ENCODE assay signal across 18 cellular contexts in the genomic region with DNA sequence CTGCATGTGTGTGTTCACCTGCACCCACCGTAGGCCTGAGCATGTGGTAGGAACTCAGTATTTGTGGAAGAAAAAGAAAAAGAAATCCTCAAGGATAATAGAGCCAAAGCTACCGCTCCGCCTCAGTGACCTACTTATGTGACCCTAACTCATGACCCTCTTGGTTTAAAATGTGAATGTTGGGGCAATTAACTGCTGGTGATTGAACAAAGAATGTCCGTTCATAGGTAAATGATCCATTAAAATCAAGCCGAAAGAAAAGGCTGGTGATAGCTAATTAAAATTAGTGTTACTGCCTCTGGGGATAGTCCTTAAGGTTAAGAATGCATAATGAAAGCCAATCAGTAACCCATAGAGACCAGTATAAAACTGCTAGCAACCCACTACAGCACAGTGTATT.
"Had no signal": no experiment of that assay in that cellular context is flagged by ENCODE, and none has a peak within 500 bp of the region (broad histone marks: within the 10 kb centered on the region; RNA-seq: fewer than 3 reads in every experiment).

No MANE protein-coding gene starts in this region.

- H3K4me3 ChIP-seq: mucosa of descending colon, psoas muscle, right lobe of liver, stomach, testis, upper lobe of left lung had no signal

- H3K27ac ChIP-seq: psoas muscle, testis, upper lobe of left lung had no signal

- H3K4me3 Mint-ChIP-seq: effector memory CD8-positive, alpha-beta T cell; memory B cell had no signal

- ATAC-seq: activated CD4-positive, CD25-positive, alpha-beta regulatory T cell treated with anti-CD3 and anti-CD28 coated beads, Interleukin-2, amount 50 U/mL, for 24 hours; activated naive CD4-positive, alpha-beta T cell treated with anti-CD3 and anti-CD28 coated beads, Interleukin-2, amount 50 U/mL, for 72 hours; left ventricle myocardium superior had no signal

- DNase-seq: activated CD4-positive, alpha-beta T cell treated with anti-CD3 and anti-CD28 coated beads, Interleukin-2, amount 50 U/mL, for 1 hour; activated effector memory CD4-positive, alpha-beta T cell treated with anti-CD3 and anti-CD28 coated beads, Interleukin-2, amount 50 U/mL, for 16 hours; activated T-cell treated with anti-CD3 and anti-CD28 coated beads for 4 hours; dermis blood vessel endothelial cell; effector memory CD8-positive, alpha-beta T cell; hippocampal formation; left ventricle myocardium superior; mucosa of descending colon; psoas muscle; right lobe of liver; T-helper 9 cell; testis had no signal

- H3K27me3 Mint-ChIP-seq: effector memory CD8-positive, alpha-beta T cell; memory B cell; naive thymus-derived CD8-positive, alpha-beta T cell had no signal

- H3K27me3 ChIP-seq: right lobe of liver, stomach, testis, upper lobe of left lung had no signal

- H3K4me1 ChIP-seq: testis had no signal

- H3K9me3 Mint-ChIP-seq: activated naive CD4-positive, alpha-beta T cell treated with anti-CD3 and anti-CD28 coated beads, Interleukin-2, amount 50 U/mL, for 72 hours; effector memory CD8-positive, alpha-beta T cell; memory B cell; naive thymus-derived CD8-positive, alpha-beta T cell had no signal

- H3K9me3 ChIP-seq: mucosa of descending colon, psoas muscle, right lobe of liver, stomach, testis, upper lobe of left lung had no signal

- H3K27ac Mint-ChIP-seq: activated naive CD4-positive, alpha-beta T cell treated with anti-CD3 and anti-CD28 coated beads, Interleukin-2, amount 50 U/mL, for 72 hours had no signal
